In genomic region chr2:240820014-240820606, GRCh38 we compare ENCODE assay signal across 8 cellular contexts. TPM values are rescaled to one million over a fixed set of nuclear protein-coding genes. Genes with fewer than 3 reads are reported as not detected.
DNase-seq lines count a peak whose midpoint lies in the region; ATAC-seq, FAIRE-seq and TF ChIP-seq lines count a peak whose summit lies in the region.

Gene KIF1A, minus strand, starts transcription at chr2:240820219. Its CDS starts 22,467 bp downstream, at chr2:240797752.

- H3K36me3 ChIP-seq in mesodermal cell (ENCODE audit: control insufficient read depth, insufficient read depth, low read length) = no peaks in the 10 kb centered on the region

- peak within 1 kb of the TSS; percentile 47 for H3K4me3 ChIP-seq in mesodermal cell (ENCODE audit: extremely low read depth, insufficient read depth, low read length, poor library complexity, severe bottlenecking)

- DNase-seq in D341Med (ENCODE audit: low spot score) (peak; percentile 94), NCI-H2081 (lab: John Stamatoyannopoulos, UW) (peak; percentile 91 to 95), GM10248 (ENCODE audit: extremely low spot score) (no peak), Kasumi-1 (lab: John Stamatoyannopoulos, UW) (no peak), urothelium cell line (ENCODE audit: low spot score) (no peak)

- CTCF ChIA-PET in GM10248 (lab: Yijun Ruan, JAX) = no interaction called here

- H3K9me3 ChIP-seq in mesodermal cell (ENCODE audit: control insufficient read depth, low read length) = peaks cover under 1% of the 10 kb centered on the region

- H3K27ac ChIP-seq in angular gyrus (ENCODE audit: low read depth, low read length) = peak within 1 kb of the TSS; percentile 83
- no peak within 1 kb of the TSS for H3K27ac ChIP-seq in mesodermal cell (ENCODE audit: low read depth, low read length, severe bottlenecking)

- ATAC-seq in HG03354 (IDR thresholded peaks at IDR 0.05; ENCODE audit: poor library complexity, severe bottlenecking, unreplicated experiment) = no peak

- peaks cover 3% of the 10 kb centered on the region for H3K4me1 ChIP-seq in mesodermal cell (ENCODE audit: control insufficient read depth, insufficient read depth, low read length, poor library complexity, severe bottlenecking)

- POLR2A ChIA-PET in GM10248 (lab: Yijun Ruan, JAX) = no interaction called here

- no peak for TF ChIP-seq CTCF in GM10248 (IDR thresholded peaks at IDR 0.05; ENCODE audit: control extremely low read depth, extremely low read depth, low read depth, missing control alignments)

- FAIRE-seq in urothelium cell line (lab: Jason Lieb, UNC) = no peak

- 0% methylated on average over 52 to 63 of the region's 93 CpGs for WGBS in mesodermal cell (ENCODE audit: insufficient coverage in 2 of 2), 2 experiments

RNA-seq across cellular contexts. Expression of gene KIF1A, which starts in this region (rescaled TPM):
- 4.6 TPM for polyA plus RNA-seq in mesodermal cell (2013, experiment 1 of 2)
- polyA plus RNA-seq in mesodermal cell (2013, experiment 2 of 2) = 4.6 TPM

Comparison
In these comparisons a context has a peak if more than half of its experiments do, and no peak if none do; other contexts are left out.
1. DNase-seq: peak in D341Med (single experiment) and NCI-H2081 (2 of 2); none in GM10248 (single experiment), Kasumi-1 (0 of 2) and urothelium cell line (single experiment).